In the genomic region with DNA sequence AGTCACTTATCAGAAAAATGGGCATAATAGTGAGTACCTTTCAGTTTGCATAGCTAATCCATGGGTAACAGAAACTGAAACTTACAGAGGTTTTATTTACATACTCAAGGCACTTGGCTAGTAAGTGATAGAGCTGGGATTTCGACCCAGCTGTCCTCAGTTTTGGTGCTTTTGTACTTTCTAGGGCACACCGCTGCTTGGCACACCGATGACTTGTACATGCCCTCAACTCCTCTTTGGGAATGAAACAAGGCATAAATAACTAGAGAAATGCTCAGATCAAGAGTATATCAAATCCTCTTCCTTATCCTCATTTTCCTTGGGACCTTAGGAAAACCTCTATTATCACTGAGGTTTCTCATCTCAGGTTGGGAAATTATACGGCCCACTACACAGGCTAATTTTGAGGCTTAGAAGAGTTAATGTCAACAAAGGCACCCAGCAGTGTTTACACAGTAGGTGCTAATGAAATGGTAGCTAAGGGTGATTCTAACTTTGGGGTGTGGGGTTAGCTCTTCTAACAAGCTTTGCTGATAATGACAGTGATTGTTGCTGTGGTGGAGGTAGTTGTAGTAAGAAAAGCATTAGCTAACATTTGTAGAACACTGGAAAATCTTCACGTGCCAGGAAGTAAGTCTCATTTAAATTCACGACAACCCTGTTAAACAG, we compare ENCODE assay signal across 1 cellular context.
TF ChIP-seq lines count a peak whose summit lies in the region.

No MANE protein-coding gene starts in this region.

TF ChIP-seq in HepG2, 621 proteins besides CTCF, POLR2A, EP300 and RAD21:
- TF ChIP-seq ZNF232 (CRISPR knock-in tag; IDR thresholded peaks at IDR 0.05; ENCODE audit: borderline replicate concordance) (no peak), ZNF569 (CRISPR knock-in tag; IDR thresholded peaks at IDR 0.05; ENCODE audit: borderline replicate concordance) (no peak), CAMTA2 (CRISPR knock-in tag; IDR thresholded peaks at IDR 0.05; ENCODE audit: borderline replicate concordance) (no peak), CCDC6 (CRISPR knock-in tag; IDR thresholded peaks at IDR 0.05) (no peak), ZNF558 (CRISPR knock-in tag; IDR thresholded peaks at IDR 0.05; ENCODE audit: borderline replicate concordance) (no peak), NR2F6 (IDR thresholded peaks at IDR 0.05) (no peak), NR2F6 (CRISPR knock-in tag; IDR thresholded peaks at IDR 0.05) (no peak), NR1H2 (CRISPR knock-in tag; IDR thresholded peaks at IDR 0.05; ENCODE audit: borderline replicate concordance, low read depth) (no peak), KDM6A (CRISPR knock-in tag; IDR thresholded peaks at IDR 0.05; ENCODE audit: low read depth) (no peak), ZNF260 (CRISPR knock-in tag; IDR thresholded peaks at IDR 0.05; ENCODE audit: borderline replicate concordance, low read depth) (no peak), IKZF4 (CRISPR knock-in tag; IDR thresholded peaks at IDR 0.05; ENCODE audit: borderline replicate concordance, low read depth, not compliant biosample characterization) (no peak), RFXAP (CRISPR knock-in tag; IDR thresholded peaks at IDR 0.05; ENCODE audit: borderline replicate concordance) (no peak)
